8 cellular contexts compared by ENCODE assay signal in the genomic region with DNA sequence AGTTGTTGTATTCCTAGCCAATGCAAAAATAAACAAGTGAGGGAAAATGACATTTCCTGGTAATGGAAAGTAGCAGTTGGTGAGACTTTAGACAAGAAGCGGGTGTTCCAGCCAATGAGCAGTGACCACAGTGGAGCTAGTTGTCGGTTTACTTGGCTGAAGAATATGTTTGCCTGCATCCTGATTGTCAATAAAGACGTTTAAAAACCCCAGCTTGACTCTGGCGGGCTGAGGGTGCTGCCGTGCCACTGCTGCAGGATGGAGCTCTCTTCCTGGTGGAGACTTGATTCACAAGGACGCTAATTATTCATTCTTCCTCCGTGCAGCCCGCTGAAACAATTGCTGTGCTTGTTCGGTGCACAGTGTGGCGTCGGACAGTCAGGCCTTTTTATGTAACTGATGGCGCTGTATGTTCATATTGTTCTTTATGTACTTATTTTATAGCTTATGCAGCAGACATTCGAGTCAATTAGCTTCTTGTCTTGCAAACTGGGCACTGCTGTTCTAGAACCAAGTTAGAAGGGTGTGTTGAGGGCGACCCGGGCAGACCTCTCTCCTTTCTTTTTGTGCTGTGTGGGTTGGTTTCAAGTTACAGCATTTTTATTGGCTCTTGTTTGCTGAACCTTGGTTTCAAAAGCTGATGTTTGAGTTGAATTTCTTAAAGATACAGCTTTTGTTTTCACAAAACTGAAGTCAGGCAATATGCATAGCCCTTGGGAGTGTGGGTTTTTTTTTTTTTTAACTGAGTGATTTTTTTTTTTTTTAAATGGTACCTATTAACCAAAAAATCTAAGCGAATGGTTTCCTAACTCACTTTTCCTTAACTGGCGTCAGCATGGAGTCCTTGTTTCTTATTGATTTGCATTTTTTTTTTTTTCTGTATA.
DNase-seq lines count a peak whose midpoint lies in the region; ATAC-seq and TF ChIP-seq lines count a peak whose summit lies in the region.

No MANE protein-coding gene starts in this region.

- ATAC-seq in GM21576 (IDR thresholded peaks at IDR 0.05; ENCODE audit: unreplicated experiment) (peak; percentile 41), body of pancreas (peak; percentile 81), GM21360 (IDR thresholded peaks at IDR 0.05; ENCODE audit: unreplicated experiment) (no peak)

- TF ChIP-seq CTCF in body of pancreas (IDR thresholded peaks at IDR 0.05) = no peak

- H3K4me3 ChIP-seq in body of pancreas = peak overlapping the region; percentile 18 to 27
- peak overlapping the region; percentile 29; the same call in 1 of the 2 replicates for H3K4me3 ChIP-seq in iPS-18c (ENCODE audit: insufficient read depth, low read depth, low read length)
- peak overlapping the region; percentile 45 for H3K4me3 ChIP-seq in skeletal muscle cell (ENCODE audit: low read depth, low read length)

- H3K36me3 ChIP-seq in body of pancreas (replicated peaks in 1 of 2; ENCODE audit: insufficient read depth in 1 of 2, low read depth in 2 of 2) = no peaks in the 10 kb centered on the region

- no peaks in the 10 kb centered on the region for H3K27me3 ChIP-seq in body of pancreas

- DNase-seq in COLO829 (ENCODE audit: low spot score) (peak; percentile 86), NCI-H2081 (lab: John Stamatoyannopoulos, UW) (peak; percentile 75 to 92), body of pancreas (peak; percentile 63 to 77 (median 72)), skeletal muscle cell (ENCODE audit: low read depth) (no peak), OCI-M2 (lab: John Stamatoyannopoulos, UW; ENCODE audit: unreplicated experiment) (no peak)

- 1% methylated on average over 17 of the region's 17 CpGs for WGBS in body of pancreas, 2 donors

- intact Hi-C loops in body of pancreas (cut with DNase I) = no loop called here

- peak in 2 of 3 donors; percentile 70 to 72 for TF ChIP-seq POLR2A in body of pancreas (IDR thresholded peaks at IDR 0.05)

- peak overlapping the region; percentile 81 to 90 (median 82) for H3K27ac ChIP-seq in body of pancreas

- H3K9me3 ChIP-seq in body of pancreas (no peaks in the 10 kb centered on the region), iPS-18c (ENCODE audit: control insufficient read depth, insufficient read depth, low read length) (no peaks in the 10 kb centered on the region)

- peaks cover 79% of the 10 kb centered on the region for H3K4me1 ChIP-seq in body of pancreas

Comparison
In these comparisons a context has a peak if more than half of its experiments do, and no peak if none do; other contexts are left out.
1. DNase-seq: peak in COLO829 (single experiment), NCI-H2081 (2 of 2) and body of pancreas (4 of 4); none in skeletal muscle cell (single experiment) and OCI-M2 (single experiment).
2. Peak in every context shown above with its lines, with median percentiles within 50 percentile points of each other: H3K4me3 ChIP-seq.